In the genomic region with DNA sequence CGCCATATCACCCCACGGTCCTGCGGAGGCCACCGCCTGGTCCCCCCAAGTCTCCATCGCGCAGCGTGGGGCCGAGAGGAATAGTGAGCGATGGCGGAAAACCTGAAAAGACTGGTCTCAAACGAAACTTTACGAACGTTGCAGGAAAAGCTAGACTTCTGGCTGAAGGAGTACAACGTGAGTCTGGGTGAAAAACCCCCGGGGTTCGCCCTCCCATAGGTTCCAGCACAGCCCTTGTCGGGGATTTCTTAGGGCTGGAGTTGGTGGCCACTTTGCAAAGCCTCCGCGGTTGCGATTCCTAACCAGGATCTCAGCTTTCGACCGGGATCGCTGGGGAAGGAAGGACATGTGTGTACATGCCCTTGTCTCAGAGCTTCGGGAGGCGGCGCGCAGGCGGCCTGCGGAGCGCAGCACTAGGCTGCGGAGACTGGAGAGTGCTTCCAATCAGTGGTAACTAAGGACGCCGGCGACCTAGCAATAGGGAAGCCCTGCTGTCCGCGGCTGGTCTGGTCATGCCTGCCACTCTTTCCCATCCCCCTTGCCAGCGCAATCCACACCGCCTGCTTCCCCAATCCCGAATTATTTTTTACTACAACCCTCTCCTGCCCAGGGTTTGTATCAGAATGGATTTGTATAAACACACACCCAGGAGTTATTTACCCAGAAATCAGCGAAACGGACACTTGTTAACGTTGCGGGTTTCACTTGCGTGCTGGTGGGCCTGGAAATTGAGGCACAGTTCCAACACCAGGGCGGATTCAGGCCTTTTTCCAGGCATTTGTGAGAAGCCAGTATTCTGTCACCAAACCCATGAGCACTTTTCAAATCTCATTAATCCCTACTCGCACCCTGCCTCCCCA, we compare ENCODE assay signal across 8 cellular contexts. TPM values are rescaled to one million over a fixed set of nuclear protein-coding genes. Genes with fewer than 3 reads are reported as not detected.
DNase-seq lines count a peak whose midpoint lies in the region; ATAC-seq and TF ChIP-seq lines count a peak whose summit lies in the region.

No MANE protein-coding gene starts in this region.

- TF ChIP-seq POLR2A in stomach (IDR thresholded peaks at IDR 0.05), result no peak

- intact Hi-C loops in dendritic cell treated with granulocyte-macrophage colony-stimulating factor and Interleukin-4, amounts not matched to agents 40 ng/mL and 50 ng/mL, for 4 days (cut with micrococcal nuclease), result no loop called here
- intact Hi-C loops in stomach (cut with DNase I; ENCODE audit: low total_unique reads), result no loop called here

- H3K4me3 Mint-ChIP-seq in dendritic cell treated with granulocyte-macrophage colony-stimulating factor and Interleukin-4, amounts not matched to agents 40 ng/mL and 50 ng/mL, for 4 days, result peak overlapping the region; percentile 84

- peaks cover 34% of the 10 kb centered on the region for H3K4me1 Mint-ChIP-seq in dendritic cell treated with granulocyte-macrophage colony-stimulating factor and Interleukin-4, amounts not matched to agents 40 ng/mL and 50 ng/mL, for 4 days (ENCODE audit: low read depth)

- peak overlapping the region; percentile 62 to 80 (median 72) for H3K27ac ChIP-seq in stomach

- no peak for TF ChIP-seq CTCF in BJ (IDR thresholded peaks at IDR 0.05; ENCODE audit: insufficient read depth, low read depth, low read length)
- TF ChIP-seq CTCF in stomach (IDR thresholded peaks at IDR 0.05), result no peak

- peak overlapping the region; percentile 51 for H3K27ac Mint-ChIP-seq in dendritic cell treated with granulocyte-macrophage colony-stimulating factor and Interleukin-4, amounts not matched to agents 40 ng/mL and 50 ng/mL, for 4 days

- POLR2A ChIA-PET in BJ (lab: Charles Lee), result interaction anchor here (0.6 kb wide), 1 partner anchor 19 kb away, joined by 4 read pairs; no protein-coding TSS in a partner anchor

- 3 to 7% (median 5%) methylated on average over 41 to 46 of the region's 46 CpGs for WGBS in stomach, 5 donors

- H3K27me3 ChIP-seq in BJ (ENCODE audit: control insufficient read depth, insufficient read depth, low read length) (peaks cover 1% of the 10 kb centered on the region; the same call in 1 of the 2 replicates), stomach (peaks cover 0 to 49% (median 9%) of the 10 kb centered on the region in 3 donors)

- peaks cover 0 to 24% (median 23%) of the 10 kb centered on the region in 4 donors for H3K4me1 ChIP-seq in stomach

- ATAC-seq in GM18517 (IDR thresholded peaks at IDR 0.05; ENCODE audit: unreplicated experiment) (peak; percentile 46), HG03064 (IDR thresholded peaks at IDR 0.05; ENCODE audit: low read depth, unreplicated experiment) (peak; percentile 59)

- H3K4me3 ChIP-seq in BJ (ENCODE audit: low read depth, low read length) (peak overlapping the region; percentile 76), stomach (peak overlapping the region; percentile 57 to 74 (median 62))

- H3K36me3 ChIP-seq in BJ (ENCODE audit: control insufficient read depth, insufficient read depth, low read length) (no peaks in the 10 kb centered on the region), stomach (no peaks in the 10 kb centered on the region)

- H3K36me3 Mint-ChIP-seq in dendritic cell treated with granulocyte-macrophage colony-stimulating factor and Interleukin-4, amounts not matched to agents 40 ng/mL and 50 ng/mL, for 4 days (ENCODE audit: low read depth), result no peaks in the 10 kb centered on the region

- CTCF ChIA-PET in BJ (lab: Yijun Ruan, JAX), result no interaction called here

- peaks cover 72% of the 10 kb centered on the region for H3K27me3 Mint-ChIP-seq in dendritic cell treated with granulocyte-macrophage colony-stimulating factor and Interleukin-4, amounts not matched to agents 40 ng/mL and 50 ng/mL, for 4 days

- TF ChIP-seq EP300 in stomach (IDR thresholded peaks at IDR 0.05), result no peak

- no peaks in the 10 kb centered on the region for H3K9me3 ChIP-seq in stomach

- DNase-seq in BJ (ENCODE audit: low read depth) (peak; percentile 47), NOMO-1 treated with DMSO at 0.1 percent for 48 hours (lab: John Stamatoyannopoulos, UW; ENCODE audit: unreplicated experiment) (peak; percentile 54), left kidney (ENCODE audit: low read depth, low spot score) (peak; percentile 87), stomach (peak; percentile 82)
- DNase-seq in stimulated activated CD4-positive, alpha-beta T cell treated with anti-CD3 and anti-CD28 coated beads, Interleukin-2, amount 100 ng/mL, for 48 hours, result no peak

- H3K9me3 Mint-ChIP-seq in dendritic cell treated with granulocyte-macrophage colony-stimulating factor and Interleukin-4, amounts not matched to agents 40 ng/mL and 50 ng/mL, for 4 days, result no peaks in the 10 kb centered on the region

RNA-seq across cellular contexts. Expression of a gene that starts 0.7 kb away (rescaled TPM):
- polyA plus RNA-seq in BJ (2011; rRNA removed), result 10.6 and 13.4 TPM in 2 replicates
- 11.5 and 11.6 TPM in 2 replicates for polyA minus RNA-seq in BJ (2011; rRNA and poly(A)+ RNA removed)
- total RNA-seq in stomach, result 10 to 100 TPM in 2 of 5 donors, 1 to 10 TPM in 2, not detected in 1; 1.8 to 21.1 (median 12.5) TPM
- 1 to 10 TPM; 1.8 to 3.9 (median 3.3) TPM for polyA plus RNA-seq in stomach

RNA-seq across cellular contexts. Expression of a gene that starts 13.7 kb away (rescaled TPM):
- polyA plus RNA-seq in BJ (2011; rRNA removed) (23.3 and 38.2 TPM in 2 replicates), stomach (1 to 10 TPM; 7.5 to 9.2 (median 8.9) TPM)
- polyA minus RNA-seq in BJ (2011; rRNA and poly(A)+ RNA removed), result 7.1 and 9.1 TPM in 2 replicates
- total RNA-seq in stomach, result 10 to 100 TPM in 3 of 5 donors, 1 to 10 TPM in 2; 2.9 to 34.3 (median 16.3) TPM

RNA-seq across cellular contexts. Expression of a gene that starts 31.7 kb away (rescaled TPM):
- 0.21 and 0.28 TPM in 2 replicates for polyA plus RNA-seq in BJ (2011; rRNA removed)
- polyA minus RNA-seq in BJ (2011; rRNA and poly(A)+ RNA removed), result 0.09 and 0.36 TPM in 2 replicates
- total RNA-seq in stomach, result 1 to 10 TPM in 3 of 5 donors, not detected in 2; 2.9 to 5.1 (median 3.6) TPM
- 1 to 10 TPM in 1 of 3 donors, under 1 TPM in 2; 0.12 to 2.1 (median 0.18) TPM for polyA plus RNA-seq in stomach

Comparison
In these comparisons a context has a peak if more than half of its experiments do, and no peak if none do; other contexts are left out.
1. DNase-seq: peak in BJ (single experiment), NOMO-1 treated with DMSO at 0.1 percent for 48 hours (single experiment), left kidney (single experiment) and stomach (single experiment); none in stimulated activated CD4-positive, alpha-beta T cell treated with anti-CD3 and anti-CD28 coated beads, Interleukin-2, amount 100 ng/mL, for 48 hours (0 of 2).